ENCODE assay signal across 18 cellular contexts in the genomic region with DNA sequence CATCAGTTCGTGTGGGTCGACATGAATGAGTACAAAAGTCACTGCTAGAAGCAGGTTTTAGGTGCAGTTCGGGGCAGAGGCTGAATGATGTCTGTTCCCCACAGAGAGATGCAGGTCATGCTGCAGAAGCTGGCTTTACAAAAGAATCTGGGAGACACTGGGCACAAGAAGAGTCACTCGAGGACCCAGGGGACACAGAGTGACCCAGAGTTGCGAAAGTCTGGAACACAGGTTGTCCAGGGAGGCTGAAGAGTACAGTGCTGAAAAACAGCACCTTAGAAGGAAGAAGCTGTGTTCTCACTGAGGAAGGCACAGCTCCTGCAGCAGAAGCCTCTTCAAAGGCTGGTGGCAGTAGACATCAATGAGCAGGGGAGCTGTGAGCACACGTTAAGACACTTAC.
"Had no signal": no experiment of that assay in that cellular context is flagged by ENCODE, and none has a peak within 500 bp of the region (broad histone marks: within the 10 kb centered on the region; RNA-seq: fewer than 3 reads in every experiment).

No MANE protein-coding gene starts in this region.

- H3K4me2 ChIP-seq: neural progenitor cell had no signal

- ATAC-seq: effector memory CD8-positive, alpha-beta T cell; gastrocnemius medialis; lower lobe of right lung; stimulated activated naive B cell treated with anti-CD40 and anti-IgM and Interleukin-4, amounts not matched to agents 10 μg/mL and 1 μg/mL and 100 μg/mL, for 72 hours; stimulated activated naive CD8-positive, alpha-beta T cell treated with anti-CD3 and anti-CD28 coated beads, Interleukin-15, amount 100 ng/mL, for 72 hours had no signal

- DNase-seq: effector memory CD8-positive, alpha-beta T cell; gastrocnemius medialis; left ventricle myocardium inferior; lower lobe of right lung; nucleus accumbens; spleen; stimulated activated CD4-positive, alpha-beta T cell treated with anti-CD3 and anti-CD28 coated beads, Interleukin-15, amount 100 ng/mL, for 24 hours; stimulated activated CD4-positive, alpha-beta T cell treated with anti-CD3 and anti-CD28 coated beads, Interleukin-1b, Interleukin-23, amount 100 ng/mL, for 48 hours; stimulated activated CD4-positive, alpha-beta T cell treated with anti-CD3 and anti-CD28 coated beads, Interleukin-4, amount 100 ng/mL, for 4 hours; stimulated activated naive B cell treated with anti-CD40 and anti-IgM and Interleukin-4, amounts not matched to agents 10 μg/mL and 1 μg/mL and 100 μg/mL, for 72 hours; stimulated activated naive CD8-positive, alpha-beta T cell treated with anti-CD3 and anti-CD28 coated beads, Interleukin-15, amount 100 ng/mL, for 72 hours; testis; trophoblast cell had no signal

- H3K4me1 ChIP-seq: esophagus muscularis mucosa, gastrocnemius medialis, left ventricle myocardium inferior, neural progenitor cell, parathyroid adenoma, prostate gland had no signal

- H3K79me2 ChIP-seq: parathyroid adenoma had no signal

- H3K9me3 ChIP-seq: esophagus muscularis mucosa, gastrocnemius medialis, left ventricle myocardium inferior, lower lobe of right lung, prostate gland, spleen, testis had no signal

- H2AFZ ChIP-seq: neural progenitor cell, parathyroid adenoma had no signal

- H3K4me3 ChIP-seq: esophagus muscularis mucosa, gastrocnemius medialis, left ventricle myocardium inferior, lower lobe of right lung, neural progenitor cell, prostate gland, spleen, testis had no signal

- H3K36me3 ChIP-seq: esophagus muscularis mucosa, gastrocnemius medialis, left ventricle myocardium inferior, lower lobe of right lung, neural progenitor cell, prostate gland, spleen had no signal

- H3K27ac ChIP-seq: epithelial cell of prostate, esophagus muscularis mucosa, gastrocnemius medialis, left ventricle myocardium inferior, lower lobe of right lung, neural progenitor cell, parathyroid adenoma, prostate gland, spleen, testis had no signal

- H3K27me3 ChIP-seq: esophagus muscularis mucosa, gastrocnemius medialis, neural progenitor cell, spleen, testis had no signal
